In the genomic region with DNA sequence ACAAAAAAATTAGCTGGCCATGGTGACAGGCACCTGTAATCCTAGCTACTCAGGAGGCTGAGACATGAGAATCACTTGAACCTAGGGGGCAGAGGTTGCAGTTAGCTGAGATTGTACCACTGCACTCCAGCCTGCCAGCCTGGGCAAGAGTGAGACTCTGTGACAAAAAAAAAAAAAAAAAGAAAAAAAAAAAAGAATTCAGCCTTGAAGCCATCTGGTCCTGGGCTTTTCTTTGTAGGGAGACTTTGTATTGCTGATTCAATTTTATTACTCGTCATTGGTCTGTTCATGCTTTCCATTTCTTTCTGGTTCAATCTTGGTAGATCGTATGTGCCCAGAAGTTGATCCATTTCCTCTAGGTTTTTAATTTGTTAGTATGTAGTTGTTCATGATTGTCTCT, we compare ENCODE assay signal across 25 cellular contexts.
DNase-seq lines count a peak whose midpoint lies in the region; ATAC-seq, FAIRE-seq and TF ChIP-seq lines count a peak whose summit lies in the region.
"Had no signal": no experiment of that assay in that cellular context is flagged by ENCODE, and none has a peak within 500 bp of the region (broad histone marks: within the 10 kb centered on the region; RNA-seq: fewer than 3 reads in every experiment).

No MANE protein-coding gene starts in this region.

- H3K36me3 ChIP-seq in pancreas: no peaks in the 10 kb centered on the region
- H3K36me3 ChIP-seq in naive thymus-derived CD4-positive, alpha-beta T cell (ENCODE audit: control insufficient read depth in 2 of 3, insufficient read depth in 3 of 3, low read length in 3 of 3): no peaks in the 10 kb centered on the region
- H3K36me3 ChIP-seq: BE2C, BLaER1 had no signal

- intact Hi-C loops in pancreas (cut with DNase I): no loop called here
- intact Hi-C loops in naive thymus-derived CD4-positive, alpha-beta T cell (cut with micrococcal nuclease): no loop called here

- no peaks in the 10 kb centered on the region for H3K27me3 ChIP-seq in pancreas
- no peaks in the 10 kb centered on the region for H3K27me3 ChIP-seq in naive thymus-derived CD4-positive, alpha-beta T cell (ENCODE audit: control insufficient read depth in 2 of 2, insufficient read depth in 2 of 2, low read length in 2 of 2)
- H3K27me3 ChIP-seq: BE2C, BLaER1 had no signal

- no peak overlapping the region for H3K27ac Mint-ChIP-seq in naive thymus-derived CD4-positive, alpha-beta T cell
- H3K27ac Mint-ChIP-seq: CD14-positive monocyte; CD4-positive, alpha-beta memory T cell; CD4-positive, CD25-positive, alpha-beta regulatory T cell; CD8-positive, alpha-beta memory T cell had no signal

- H3K36me3 Mint-ChIP-seq in naive thymus-derived CD4-positive, alpha-beta T cell: peaks cover 0 to 31% (median 25%) of the 10 kb centered on the region in 5 donors

- ATAC-seq in pancreas (peak in 3 of 4 donors; percentile 16 to 78 (median 58)), GM21526 (IDR thresholded peaks at IDR 0.05; ENCODE audit: low FRiP score, unreplicated experiment) (no peak)
- ATAC-seq in naive thymus-derived CD4-positive, alpha-beta T cell: no peak
- ATAC-seq: GM12878 had no signal

- H3K27me3 Mint-ChIP-seq in naive thymus-derived CD4-positive, alpha-beta T cell: no peaks in the 10 kb centered on the region
- H3K27me3 Mint-ChIP-seq: CD4-positive, alpha-beta memory T cell; CD4-positive, CD25-positive, alpha-beta regulatory T cell; CD8-positive, alpha-beta memory T cell had no signal

- peaks cover 0 to 7% (median 0%) of the 10 kb centered on the region in 7 donors for H3K4me1 Mint-ChIP-seq in naive thymus-derived CD4-positive, alpha-beta T cell
- H3K4me1 Mint-ChIP-seq: CD14-positive monocyte; CD4-positive, alpha-beta memory T cell; CD8-positive, alpha-beta memory T cell had no signal

- POLR2A ChIA-PET in naive thymus-derived CD4-positive, alpha-beta T cell (lab: Charles Lee): no interaction called here

- no peak overlapping the region for H3K4me3 Mint-ChIP-seq in naive thymus-derived CD4-positive, alpha-beta T cell
- H3K4me3 Mint-ChIP-seq: CD14-positive monocyte; CD4-positive, alpha-beta memory T cell; CD4-positive, CD25-positive, alpha-beta regulatory T cell; CD8-positive, alpha-beta memory T cell had no signal

- WGBS in pancreas, 2 donors: 41 to 52% methylated on average over 2 of the region's 2 CpGs

- H3K4me1 ChIP-seq in pancreas: no peaks in the 10 kb centered on the region
- no peaks in the 10 kb centered on the region for H3K4me1 ChIP-seq in naive thymus-derived CD4-positive, alpha-beta T cell (ENCODE audit: control insufficient read depth in 2 of 2, insufficient read depth in 2 of 2, low read length in 2 of 2)
- H3K4me1 ChIP-seq: BE2C, BLaER1 had no signal

- TF ChIP-seq CTCF in pancreas (IDR thresholded peaks at IDR 0.05): no peak

- peaks cover 2 to 47% (median 17%) of the 10 kb centered on the region in 11 donors for H3K9me3 Mint-ChIP-seq in naive thymus-derived CD4-positive, alpha-beta T cell

- no peak overlapping the region for H3K27ac ChIP-seq in pancreas
- no peak overlapping the region for H3K27ac ChIP-seq in naive thymus-derived CD4-positive, alpha-beta T cell (ENCODE audit: low read depth, low read length)
- H3K27ac ChIP-seq: BLaER1 had no signal

- CTCF ChIA-PET in naive thymus-derived CD4-positive, alpha-beta T cell (lab: Charles Lee): no interaction called here

- no peak for FAIRE-seq in pancreas (lab: Jason Lieb, UNC)
- FAIRE-seq: A204.1, GM12878, GM12892 had no signal

- no peaks in the 10 kb centered on the region for H3K9me3 ChIP-seq in pancreas
- peaks cover 0 to 6% (median 0%) of the 10 kb centered on the region in 3 experiments for H3K9me3 ChIP-seq in naive thymus-derived CD4-positive, alpha-beta T cell (ENCODE audit: control insufficient read depth in 2 of 3, low read length in 3 of 3)
- H3K9me3 ChIP-seq: BE2C had no signal

- no peak overlapping the region for H3K4me3 ChIP-seq in pancreas
- H3K4me3 ChIP-seq in naive thymus-derived CD4-positive, alpha-beta T cell (ENCODE audit: low read length): no peak overlapping the region
- H3K4me3 ChIP-seq: BLaER1, GM12878 had no signal

- DNase-seq in NCI-H2171 treated with DMSO at 0.1 percent for 48 hours (lab: John Stamatoyannopoulos, UW) (peak; percentile 62), pancreas (no peak), HuH-7 (ENCODE audit: low spot score) (no peak)
- no peak for DNase-seq in naive thymus-derived CD4-positive, alpha-beta T cell
- DNase-seq: 8988T; ACHN; BE2C; C1 segment of cervical spinal cord; CD4-positive, alpha-beta memory T cell; CD4-positive, CD25-positive, alpha-beta regulatory T cell; CD8-positive, alpha-beta memory T cell; COR-L47; DMS 273 treated with DMSO at 0.1 percent for 48 hours; DMS153; DMS53; DMS79; DND-41; EL; GDM1 had no signal

Comparison
In these comparisons a context has a peak if more than half of its experiments do, and no peak if none do; other contexts are left out.
1. ATAC-seq: peak in pancreas (3 of 4); none in GM21526 (single experiment) and naive thymus-derived CD4-positive, alpha-beta T cell (single experiment).